Comparison of ENCODE assay signal across 1 cellular context in the genomic region with DNA sequence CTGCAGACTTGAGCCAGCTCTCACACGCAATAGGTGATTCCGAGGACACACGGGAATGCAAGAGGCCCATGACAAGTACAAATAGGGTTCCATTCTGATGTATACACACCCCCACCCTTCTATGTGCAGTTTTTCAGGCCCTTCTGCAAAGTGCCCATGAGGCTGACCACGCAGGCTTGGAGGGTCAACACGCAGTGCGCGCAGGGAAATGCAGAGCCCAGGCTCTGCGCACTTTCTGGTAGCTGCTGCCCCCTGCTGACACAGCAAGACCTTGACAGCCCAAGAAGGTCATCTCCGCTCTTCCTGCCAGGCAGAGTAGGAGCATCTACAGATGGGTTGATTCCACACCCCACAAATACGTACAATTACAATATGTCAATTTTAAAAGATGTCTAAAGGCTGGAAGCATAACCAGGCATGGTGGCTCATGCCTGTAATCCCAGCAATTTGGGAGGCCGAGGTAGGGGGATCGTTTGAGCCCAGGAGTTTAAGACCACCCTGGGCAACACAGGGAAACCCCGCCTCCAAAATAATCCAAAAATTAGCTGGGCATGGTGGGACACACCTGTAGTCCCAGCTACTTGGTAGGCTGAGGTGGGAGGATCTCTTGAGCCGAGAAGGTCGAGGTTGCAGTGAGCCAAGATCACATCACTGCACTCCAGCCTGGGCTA.
TF ChIP-seq lines count a peak whose summit lies in the region.

No MANE protein-coding gene starts in this region.

TF ChIP-seq in HepG2, 621 proteins besides CTCF, POLR2A, EP300 and RAD21 (continued from another document and continues in another):
- TF ChIP-seq, protein P1, sequence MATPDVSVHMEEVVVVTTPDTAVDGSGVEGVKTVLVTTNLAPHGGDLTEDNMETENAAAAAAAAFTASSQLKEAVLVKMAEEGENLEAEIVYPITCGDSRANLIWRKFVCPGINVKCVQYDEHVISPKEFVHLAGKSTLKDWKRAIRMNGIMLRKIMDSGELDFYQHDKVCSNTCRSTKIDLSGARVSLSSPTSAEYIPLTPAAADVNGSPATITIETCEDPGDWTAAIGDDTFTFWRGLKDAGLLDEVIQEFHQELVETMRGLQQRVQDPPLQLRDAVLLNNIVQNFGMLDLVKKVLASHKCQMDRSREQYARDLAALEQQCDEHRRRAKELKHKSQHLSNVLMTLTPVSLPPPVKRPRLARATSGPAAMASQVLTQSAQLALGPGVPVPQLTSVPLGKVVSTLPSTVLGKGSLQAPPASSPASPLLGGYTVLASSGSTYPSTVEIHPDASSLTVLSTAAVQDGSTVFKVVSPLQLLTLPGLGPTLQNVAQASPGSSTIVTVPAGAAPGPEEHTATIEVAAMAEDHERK (CRISPR knock-in tag; IDR thresholded peaks at IDR 0.05; ENCODE audit: low read depth), result no peak
- no peak for TF ChIP-seq ZFP82 (CRISPR knock-in tag; IDR thresholded peaks at IDR 0.05; ENCODE audit: borderline replicate concordance)
- TF ChIP-seq, protein P2, sequence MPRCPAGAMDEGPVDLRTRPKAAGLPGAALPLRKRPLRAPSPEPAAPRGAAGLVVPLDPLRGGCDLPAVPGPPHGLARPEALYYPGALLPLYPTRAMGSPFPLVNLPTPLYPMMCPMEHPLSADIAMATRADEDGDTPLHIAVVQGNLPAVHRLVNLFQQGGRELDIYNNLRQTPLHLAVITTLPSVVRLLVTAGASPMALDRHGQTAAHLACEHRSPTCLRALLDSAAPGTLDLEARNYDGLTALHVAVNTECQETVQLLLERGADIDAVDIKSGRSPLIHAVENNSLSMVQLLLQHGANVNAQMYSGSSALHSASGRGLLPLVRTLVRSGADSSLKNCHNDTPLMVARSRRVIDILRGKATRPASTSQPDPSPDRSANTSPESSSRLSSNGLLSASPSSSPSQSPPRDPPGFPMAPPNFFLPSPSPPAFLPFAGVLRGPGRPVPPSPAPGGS (CRISPR knock-in tag; IDR thresholded peaks at IDR 0.05), result no peak
- no peak for TF ChIP-seq AKAP8 (CRISPR knock-in tag; IDR thresholded peaks at IDR 0.05)
- TF ChIP-seq PTBP1 (IDR thresholded peaks at IDR 0.05; ENCODE audit: low read depth, low read length, poor library complexity, severe bottlenecking), result no peak
- no peak for TF ChIP-seq ZNF451 (CRISPR knock-in tag; IDR thresholded peaks at IDR 0.05)
- TF ChIP-seq STAT5B (CRISPR knock-in tag; IDR thresholded peaks at IDR 0.05), result no peak
- TF ChIP-seq NFYC (CRISPR knock-in tag; IDR thresholded peaks at IDR 0.05), result no peak
- TF ChIP-seq, protein P3, sequence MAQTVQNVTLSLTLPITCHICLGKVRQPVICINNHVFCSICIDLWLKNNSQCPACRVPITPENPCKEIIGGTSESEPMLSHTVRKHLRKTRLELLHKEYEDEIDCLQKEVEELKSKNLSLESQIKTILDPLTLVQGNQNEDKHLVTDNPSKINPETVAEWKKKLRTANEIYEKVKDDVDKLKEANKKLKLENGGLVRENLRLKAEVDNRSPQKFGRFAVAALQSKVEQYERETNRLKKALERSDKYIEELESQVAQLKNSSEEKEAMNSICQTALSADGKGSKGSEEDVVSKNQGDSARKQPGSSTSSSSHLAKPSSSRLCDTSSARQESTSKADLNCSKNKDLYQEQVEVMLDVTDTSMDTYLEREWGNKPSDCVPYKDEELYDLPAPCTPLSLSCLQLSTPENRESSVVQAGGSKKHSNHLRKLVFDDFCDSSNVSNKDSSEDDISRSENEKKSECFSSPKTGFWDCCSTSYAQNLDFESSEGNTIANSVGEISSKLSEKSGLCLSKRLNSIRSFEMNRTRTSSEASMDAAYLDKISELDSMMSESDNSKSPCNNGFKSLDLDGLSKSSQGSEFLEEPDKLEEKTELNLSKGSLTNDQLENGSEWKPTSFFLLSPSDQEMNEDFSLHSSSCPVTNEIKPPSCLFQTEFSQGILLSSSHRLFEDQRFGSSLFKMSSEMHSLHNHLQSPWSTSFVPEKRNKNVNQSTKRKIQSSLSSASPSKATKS (CRISPR knock-in tag; IDR thresholded peaks at IDR 0.05), result no peak
- TF ChIP-seq, protein P4, sequence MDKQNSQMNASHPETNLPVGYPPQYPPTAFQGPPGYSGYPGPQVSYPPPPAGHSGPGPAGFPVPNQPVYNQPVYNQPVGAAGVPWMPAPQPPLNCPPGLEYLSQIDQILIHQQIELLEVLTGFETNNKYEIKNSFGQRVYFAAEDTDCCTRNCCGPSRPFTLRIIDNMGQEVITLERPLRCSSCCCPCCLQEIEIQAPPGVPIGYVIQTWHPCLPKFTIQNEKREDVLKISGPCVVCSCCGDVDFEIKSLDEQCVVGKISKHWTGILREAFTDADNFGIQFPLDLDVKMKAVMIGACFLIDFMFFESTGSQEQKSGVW (CRISPR knock-in tag; IDR thresholded peaks at IDR 0.05; ENCODE audit: borderline replicate concordance), result no peak
- TF ChIP-seq FOSL2 (CRISPR knock-in tag; IDR thresholded peaks at IDR 0.05), result no peak
- TF ChIP-seq KLF6 (CRISPR knock-in tag; IDR thresholded peaks at IDR 0.05), result no peak
- peak; percentile 67 to 84 for TF ChIP-seq MAFK (conservative IDR thresholded peaks at IDR 0.05 in 1 of 2, IDR thresholded peaks at IDR 0.05 in 1 of 2; ENCODE audit: low read length in 2 of 2)
- TF ChIP-seq, protein P5, sequence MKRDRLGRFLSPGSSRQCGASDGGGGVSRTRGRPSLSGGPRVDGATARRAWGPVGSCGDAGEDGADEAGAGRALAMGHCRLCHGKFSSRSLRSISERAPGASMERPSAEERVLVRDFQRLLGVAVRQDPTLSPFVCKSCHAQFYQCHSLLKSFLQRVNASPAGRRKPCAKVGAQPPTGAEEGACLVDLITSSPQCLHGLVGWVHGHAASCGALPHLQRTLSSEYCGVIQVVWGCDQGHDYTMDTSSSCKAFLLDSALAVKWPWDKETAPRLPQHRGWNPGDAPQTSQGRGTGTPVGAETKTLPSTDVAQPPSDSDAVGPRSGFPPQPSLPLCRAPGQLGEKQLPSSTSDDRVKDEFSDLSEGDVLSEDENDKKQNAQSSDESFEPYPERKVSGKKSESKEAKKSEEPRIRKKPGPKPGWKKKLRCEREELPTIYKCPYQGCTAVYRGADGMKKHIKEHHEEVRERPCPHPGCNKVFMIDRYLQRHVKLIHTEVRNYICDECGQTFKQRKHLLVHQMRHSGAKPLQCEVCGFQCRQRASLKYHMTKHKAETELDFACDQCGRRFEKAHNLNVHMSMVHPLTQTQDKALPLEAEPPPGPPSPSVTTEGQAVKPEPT (CRISPR knock-in tag; IDR thresholded peaks at IDR 0.05; ENCODE audit: low read depth), result no peak
- no peak for TF ChIP-seq MEIS1 (CRISPR knock-in tag; IDR thresholded peaks at IDR 0.05; ENCODE audit: borderline replicate concordance)
- no peak for TF ChIP-seq NR2F2 (IDR thresholded peaks at IDR 0.05; ENCODE audit: borderline replicate concordance, low read depth)
- no peak for TF ChIP-seq SMARCC2 (IDR thresholded peaks at IDR 0.05)
- TF ChIP-seq ZNF883 (CRISPR knock-in tag; IDR thresholded peaks at IDR 0.05; ENCODE audit: not compliant biosample characterization), result no peak
- 0 out of 2 replicates have a peak, but pooled peaks have one; percentile 30 for TF ChIP-seq THAP11 (CRISPR knock-in tag; IDR thresholded peaks at IDR 0.05)
- no peak for TF ChIP-seq HOXA9 (CRISPR knock-in tag; IDR thresholded peaks at IDR 0.05; ENCODE audit: borderline replicate concordance)
- no peak for TF ChIP-seq JUN (CRISPR knock-in tag; IDR thresholded peaks at IDR 0.05)
- no peak for TF ChIP-seq ZIK1 (CRISPR knock-in tag; IDR thresholded peaks at IDR 0.05; ENCODE audit: borderline replicate concordance, low read depth)
- no peak for TF ChIP-seq SAP130 (CRISPR knock-in tag; IDR thresholded peaks at IDR 0.05; ENCODE audit: low read depth)
- no peak for TF ChIP-seq ZFP37 (CRISPR knock-in tag; IDR thresholded peaks at IDR 0.05; ENCODE audit: borderline replicate concordance)
- no peak for TF ChIP-seq KAT2B (IDR thresholded peaks at IDR 0.05; ENCODE audit: borderline replicate concordance, low read depth, low read length)
- no peak for TF ChIP-seq RBAK (CRISPR knock-in tag; IDR thresholded peaks at IDR 0.05)
- no peak for TF ChIP-seq FOXA3 (CRISPR knock-in tag; IDR thresholded peaks at IDR 0.05)
- TF ChIP-seq SOX13 (IDR thresholded peaks at IDR 0.05), result no peak
- no peak for TF ChIP-seq SOX13 (CRISPR knock-in tag; conservative IDR thresholded peaks at IDR 0.05 in 1 of 2, IDR thresholded peaks at IDR 0.05 in 1 of 2)
- peak; percentile 47; the same call in 1 of the 2 replicates for TF ChIP-seq ZNF143 (CRISPR knock-in tag; IDR thresholded peaks at IDR 0.05)
- no peak for TF ChIP-seq AGO2 (optimal IDR thresholded peaks at IDR 0.05; ENCODE audit: low read depth, low read length)
- no peak for TF ChIP-seq BRCA1 (CRISPR knock-in tag; IDR thresholded peaks at IDR 0.05)
- TF ChIP-seq PLRG1 (conservative IDR thresholded peaks at IDR 0.05), result no peak
- TF ChIP-seq ZBTB7B (CRISPR knock-in tag; IDR thresholded peaks at IDR 0.05), result 0 out of 2 replicates have a peak, but pooled peaks have one; percentile 25
- TF ChIP-seq HDAC6 (IDR thresholded peaks at IDR 0.05; ENCODE audit: low read depth, low read length), result no peak
- TF ChIP-seq, protein P6, sequence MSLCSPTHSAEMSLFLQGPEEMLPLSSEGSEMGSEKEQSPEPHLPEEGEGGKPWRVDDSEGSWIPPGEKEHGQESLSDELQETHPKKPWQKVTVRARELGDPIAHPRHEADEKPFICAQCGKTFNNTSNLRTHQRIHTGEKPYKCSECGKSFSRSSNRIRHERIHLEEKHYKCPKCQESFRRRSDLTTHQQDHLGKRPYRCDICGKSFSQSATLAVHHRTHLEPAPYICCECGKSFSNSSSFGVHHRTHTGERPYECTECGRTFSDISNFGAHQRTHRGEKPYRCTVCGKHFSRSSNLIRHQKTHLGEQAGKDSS (CRISPR knock-in tag; IDR thresholded peaks at IDR 0.05; ENCODE audit: borderline replicate concordance, low read depth), result peak; percentile 52; the same call in 1 of the 2 replicates
- TF ChIP-seq XBP1 (CRISPR knock-in tag; IDR thresholded peaks at IDR 0.05), result no peak
- no peak for TF ChIP-seq ZNF260 (CRISPR knock-in tag; IDR thresholded peaks at IDR 0.05; ENCODE audit: borderline replicate concordance, low read depth)
- no peak for TF ChIP-seq ZNF879 (CRISPR knock-in tag; IDR thresholded peaks at IDR 0.05)
- TF ChIP-seq, protein P7, sequence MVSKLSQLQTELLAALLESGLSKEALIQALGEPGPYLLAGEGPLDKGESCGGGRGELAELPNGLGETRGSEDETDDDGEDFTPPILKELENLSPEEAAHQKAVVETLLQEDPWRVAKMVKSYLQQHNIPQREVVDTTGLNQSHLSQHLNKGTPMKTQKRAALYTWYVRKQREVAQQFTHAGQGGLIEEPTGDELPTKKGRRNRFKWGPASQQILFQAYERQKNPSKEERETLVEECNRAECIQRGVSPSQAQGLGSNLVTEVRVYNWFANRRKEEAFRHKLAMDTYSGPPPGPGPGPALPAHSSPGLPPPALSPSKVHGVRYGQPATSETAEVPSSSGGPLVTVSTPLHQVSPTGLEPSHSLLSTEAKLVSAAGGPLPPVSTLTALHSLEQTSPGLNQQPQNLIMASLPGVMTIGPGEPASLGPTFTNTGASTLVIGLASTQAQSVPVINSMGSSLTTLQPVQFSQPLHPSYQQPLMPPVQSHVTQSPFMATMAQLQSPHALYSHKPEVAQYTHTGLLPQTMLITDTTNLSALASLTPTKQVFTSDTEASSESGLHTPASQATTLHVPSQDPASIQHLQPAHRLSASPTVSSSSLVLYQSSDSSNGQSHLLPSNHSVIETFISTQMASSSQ (IDR thresholded peaks at IDR 0.05; ENCODE audit: low read depth), result no peak
- TF ChIP-seq, protein P7 (CRISPR knock-in tag; IDR thresholded peaks at IDR 0.05; ENCODE audit: borderline replicate concordance), result no peak
- peak; percentile 56; the same call in 1 of the 2 replicates for TF ChIP-seq SALL1 (CRISPR knock-in tag; IDR thresholded peaks at IDR 0.05)
- TF ChIP-seq STAG1 (CRISPR knock-in tag; IDR thresholded peaks at IDR 0.05), result peak; percentile 100
- TF ChIP-seq, protein P8, sequence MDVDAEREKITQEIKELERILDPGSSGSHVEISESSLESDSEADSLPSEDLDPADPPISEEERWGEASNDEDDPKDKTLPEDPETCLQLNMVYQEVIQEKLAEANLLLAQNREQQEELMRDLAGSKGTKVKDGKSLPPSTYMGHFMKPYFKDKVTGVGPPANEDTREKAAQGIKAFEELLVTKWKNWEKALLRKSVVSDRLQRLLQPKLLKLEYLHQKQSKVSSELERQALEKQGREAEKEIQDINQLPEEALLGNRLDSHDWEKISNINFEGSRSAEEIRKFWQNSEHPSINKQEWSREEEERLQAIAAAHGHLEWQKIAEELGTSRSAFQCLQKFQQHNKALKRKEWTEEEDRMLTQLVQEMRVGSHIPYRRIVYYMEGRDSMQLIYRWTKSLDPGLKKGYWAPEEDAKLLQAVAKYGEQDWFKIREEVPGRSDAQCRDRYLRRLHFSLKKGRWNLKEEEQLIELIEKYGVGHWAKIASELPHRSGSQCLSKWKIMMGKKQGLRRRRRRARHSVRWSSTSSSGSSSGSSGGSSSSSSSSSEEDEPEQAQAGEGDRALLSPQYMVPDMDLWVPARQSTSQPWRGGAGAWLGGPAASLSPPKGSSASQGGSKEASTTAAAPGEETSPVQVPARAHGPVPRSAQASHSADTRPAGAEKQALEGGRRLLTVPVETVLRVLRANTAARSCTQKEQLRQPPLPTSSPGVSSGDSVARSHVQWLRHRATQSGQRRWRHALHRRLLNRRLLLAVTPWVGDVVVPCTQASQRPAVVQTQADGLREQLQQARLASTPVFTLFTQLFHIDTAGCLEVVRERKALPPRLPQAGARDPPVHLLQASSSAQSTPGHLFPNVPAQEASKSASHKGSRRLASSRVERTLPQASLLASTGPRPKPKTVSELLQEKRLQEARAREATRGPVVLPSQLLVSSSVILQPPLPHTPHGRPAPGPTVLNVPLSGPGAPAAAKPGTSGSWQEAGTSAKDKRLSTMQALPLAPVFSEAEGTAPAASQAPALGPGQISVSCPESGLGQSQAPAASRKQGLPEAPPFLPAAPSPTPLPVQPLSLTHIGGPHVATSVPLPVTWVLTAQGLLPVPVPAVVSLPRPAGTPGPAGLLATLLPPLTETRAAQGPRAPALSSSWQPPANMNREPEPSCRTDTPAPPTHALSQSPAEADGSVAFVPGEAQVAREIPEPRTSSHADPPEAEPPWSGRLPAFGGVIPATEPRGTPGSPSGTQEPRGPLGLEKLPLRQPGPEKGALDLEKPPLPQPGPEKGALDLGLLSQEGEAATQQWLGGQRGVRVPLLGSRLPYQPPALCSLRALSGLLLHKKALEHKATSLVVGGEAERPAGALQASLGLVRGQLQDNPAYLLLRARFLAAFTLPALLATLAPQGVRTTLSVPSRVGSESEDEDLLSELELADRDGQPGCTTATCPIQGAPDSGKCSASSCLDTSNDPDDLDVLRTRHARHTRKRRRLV (CRISPR knock-in tag; IDR thresholded peaks at IDR 0.05), result no peak
